1 cellular context compared by ENCODE assay signal in genomic region chr11:2768471-2769408, GRCh38.
TF ChIP-seq lines count a peak whose summit lies in the region.

No MANE protein-coding gene starts in this region.

TF ChIP-seq in K562, 482 proteins besides CTCF, POLR2A, EP300 and RAD21 (continued from another document):
- TF ChIP-seq ZBTB5 (IDR thresholded peaks at IDR 0.05) = no peak
- peak; percentile 51; the same call in 1 of the 2 replicates for TF ChIP-seq CREM (IDR thresholded peaks at IDR 0.05; ENCODE audit: low read depth)
- TF ChIP-seq TFAP4 (CRISPR knock-in tag; IDR thresholded peaks at IDR 0.05; ENCODE audit: borderline replicate concordance) = 0 out of 2 replicates have a peak, but pooled peaks have one; percentile 23
- TF ChIP-seq FOSL1 (tag; conservative IDR thresholded peaks at IDR 0.05) = peak; percentile 96
- peak; percentile 77 for TF ChIP-seq ZNF263 (CRISPR knock-in tag; IDR thresholded peaks at IDR 0.05; ENCODE audit: borderline replicate concordance)
- TF ChIP-seq HCFC1 (IDR thresholded peaks at IDR 0.05; ENCODE audit: low read depth, low read length) = no peak
- peak; percentile 39; the same call in 1 of the 2 replicates for TF ChIP-seq SMARCE1 (IDR thresholded peaks at IDR 0.05)
